ENCODE assay signal across 2 cellular contexts in the genomic region with DNA sequence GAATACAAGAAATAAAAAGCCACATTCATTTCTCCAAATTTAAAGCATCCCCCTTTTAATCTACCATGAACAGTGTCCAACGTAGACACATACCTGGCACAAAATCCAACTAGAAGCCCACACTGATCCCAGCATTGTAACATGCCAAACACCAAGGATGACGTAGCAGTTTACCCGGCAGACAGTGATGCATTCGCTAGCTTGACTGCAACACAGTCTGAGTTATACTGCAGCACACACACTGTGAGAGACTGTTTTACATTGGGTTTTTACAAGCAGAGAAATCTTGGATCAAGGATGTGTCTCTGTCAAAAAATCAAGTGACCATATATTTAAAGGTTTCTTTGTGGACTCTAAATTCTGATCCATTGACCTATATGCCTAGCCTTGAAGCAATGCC.
TF ChIP-seq lines count a peak whose summit lies in the region.

No MANE protein-coding gene starts in this region.

TF ChIP-seq in HEK293, 187 proteins besides CTCF, POLR2A, EP300 and RAD21 (continued from another document):
- TF ChIP-seq ZNF324 (tag by site-specific recombination; IDR thresholded peaks at IDR 0.05) (no peak), ZBTB21 (tag by site-specific recombination; IDR thresholded peaks at IDR 0.05) (peak; percentile 81), ZSCAN30 (tag by site-specific recombination; IDR thresholded peaks at IDR 0.05) (peak; percentile 71; the same call in 1 of the 2 replicates), ZNF76 (tag by site-specific recombination; IDR thresholded peaks at IDR 0.05; ENCODE audit: borderline replicate concordance, low read depth) (no peak), ZNF660 (tag by site-specific recombination; IDR thresholded peaks at IDR 0.05) (peak; percentile 30; the same call in 1 of the 2 replicates), ZFP37 (tag by site-specific recombination; IDR thresholded peaks at IDR 0.05) (0 out of 2 replicates have a peak, but pooled peaks have one; percentile 59), ZBTB17 (tag by site-specific recombination; IDR thresholded peaks at IDR 0.05) (0 out of 2 replicates have a peak, but pooled peaks have one; percentile 37), ZNF600 (tag by site-specific recombination; IDR thresholded peaks at IDR 0.05) (peak; percentile 74)
- TF ChIP-seq, protein P1, sequence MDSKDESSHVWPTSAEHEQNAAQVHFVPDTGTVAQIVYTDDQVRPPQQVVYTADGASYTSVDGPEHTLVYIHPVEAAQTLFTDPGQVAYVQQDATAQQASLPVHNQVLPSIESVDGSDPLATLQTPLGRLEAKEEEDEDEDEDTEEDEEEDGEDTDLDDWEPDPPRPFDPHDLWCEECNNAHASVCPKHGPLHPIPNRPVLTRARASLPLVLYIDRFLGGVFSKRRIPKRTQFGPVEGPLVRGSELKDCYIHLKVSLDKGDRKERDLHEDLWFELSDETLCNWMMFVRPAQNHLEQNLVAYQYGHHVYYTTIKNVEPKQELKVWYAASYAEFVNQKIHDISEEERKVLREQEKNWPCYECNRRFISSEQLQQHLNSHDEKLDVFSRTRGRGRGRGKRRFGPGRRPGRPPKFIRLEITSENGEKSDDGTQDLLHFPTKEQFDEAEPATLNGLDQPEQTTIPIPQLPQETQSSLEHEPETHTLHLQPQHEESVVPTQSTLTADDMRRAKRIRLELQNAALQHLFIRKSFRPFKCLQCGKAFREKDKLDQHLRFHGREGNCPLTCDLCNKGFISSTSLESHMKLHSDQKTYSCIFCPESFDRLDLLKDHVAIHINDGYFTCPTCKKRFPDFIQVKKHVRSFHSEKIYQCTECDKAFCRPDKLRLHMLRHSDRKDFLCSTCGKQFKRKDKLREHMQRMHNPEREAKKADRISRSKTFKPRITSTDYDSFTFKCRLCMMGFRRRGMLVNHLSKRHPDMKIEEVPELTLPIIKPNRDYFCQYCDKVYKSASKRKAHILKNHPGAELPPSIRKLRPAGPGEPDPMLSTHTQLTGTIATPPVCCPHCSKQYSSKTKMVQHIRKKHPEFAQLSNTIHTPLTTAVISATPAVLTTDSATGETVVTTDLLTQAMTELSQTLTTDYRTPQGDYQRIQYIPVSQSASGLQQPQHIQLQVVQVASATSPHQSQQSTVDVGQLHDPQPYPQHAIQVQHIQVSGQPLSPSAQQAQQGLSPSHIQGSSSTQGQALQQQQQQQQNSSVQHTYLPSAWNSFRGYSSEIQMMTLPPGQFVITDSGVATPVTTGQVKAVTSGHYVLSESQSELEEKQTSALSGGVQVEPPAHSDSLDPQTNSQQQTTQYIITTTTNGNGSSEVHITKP (tag by site-specific recombination; IDR thresholded peaks at IDR 0.05): 0 out of 2 replicates have a peak, but pooled peaks have one; percentile 20
- TF ChIP-seq, protein P2, sequence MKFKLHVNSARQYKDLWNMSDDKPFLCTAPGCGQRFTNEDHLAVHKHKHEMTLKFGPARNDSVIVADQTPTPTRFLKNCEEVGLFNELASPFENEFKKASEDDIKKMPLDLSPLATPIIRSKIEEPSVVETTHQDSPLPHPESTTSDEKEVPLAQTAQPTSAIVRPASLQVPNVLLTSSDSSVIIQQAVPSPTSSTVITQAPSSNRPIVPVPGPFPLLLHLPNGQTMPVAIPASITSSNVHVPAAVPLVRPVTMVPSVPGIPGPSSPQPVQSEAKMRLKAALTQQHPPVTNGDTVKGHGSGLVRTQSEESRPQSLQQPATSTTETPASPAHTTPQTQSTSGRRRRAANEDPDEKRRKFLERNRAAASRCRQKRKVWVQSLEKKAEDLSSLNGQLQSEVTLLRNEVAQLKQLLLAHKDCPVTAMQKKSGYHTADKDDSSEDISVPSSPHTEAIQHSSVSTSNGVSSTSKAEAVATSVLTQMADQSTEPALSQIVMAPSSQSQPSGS (tag by site-specific recombination; IDR thresholded peaks at IDR 0.05; ENCODE audit: low read depth): peak; percentile 92
- TF ChIP-seq, protein P3, sequence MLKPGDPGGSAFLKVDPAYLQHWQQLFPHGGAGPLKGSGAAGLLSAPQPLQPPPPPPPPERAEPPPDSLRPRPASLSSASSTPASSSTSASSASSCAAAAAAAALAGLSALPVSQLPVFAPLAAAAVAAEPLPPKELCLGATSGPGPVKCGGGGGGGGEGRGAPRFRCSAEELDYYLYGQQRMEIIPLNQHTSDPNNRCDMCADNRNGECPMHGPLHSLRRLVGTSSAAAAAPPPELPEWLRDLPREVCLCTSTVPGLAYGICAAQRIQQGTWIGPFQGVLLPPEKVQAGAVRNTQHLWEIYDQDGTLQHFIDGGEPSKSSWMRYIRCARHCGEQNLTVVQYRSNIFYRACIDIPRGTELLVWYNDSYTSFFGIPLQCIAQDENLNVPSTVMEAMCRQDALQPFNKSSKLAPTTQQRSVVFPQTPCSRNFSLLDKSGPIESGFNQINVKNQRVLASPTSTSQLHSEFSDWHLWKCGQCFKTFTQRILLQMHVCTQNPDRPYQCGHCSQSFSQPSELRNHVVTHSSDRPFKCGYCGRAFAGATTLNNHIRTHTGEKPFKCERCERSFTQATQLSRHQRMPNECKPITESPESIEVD (tag by site-specific recombination; IDR thresholded peaks at IDR 0.05): peak; percentile 85

TF ChIP-seq in WTC11, 78 proteins besides CTCF, POLR2A, EP300 and RAD21 (continued from another document):
- TF ChIP-seq, protein P4, sequence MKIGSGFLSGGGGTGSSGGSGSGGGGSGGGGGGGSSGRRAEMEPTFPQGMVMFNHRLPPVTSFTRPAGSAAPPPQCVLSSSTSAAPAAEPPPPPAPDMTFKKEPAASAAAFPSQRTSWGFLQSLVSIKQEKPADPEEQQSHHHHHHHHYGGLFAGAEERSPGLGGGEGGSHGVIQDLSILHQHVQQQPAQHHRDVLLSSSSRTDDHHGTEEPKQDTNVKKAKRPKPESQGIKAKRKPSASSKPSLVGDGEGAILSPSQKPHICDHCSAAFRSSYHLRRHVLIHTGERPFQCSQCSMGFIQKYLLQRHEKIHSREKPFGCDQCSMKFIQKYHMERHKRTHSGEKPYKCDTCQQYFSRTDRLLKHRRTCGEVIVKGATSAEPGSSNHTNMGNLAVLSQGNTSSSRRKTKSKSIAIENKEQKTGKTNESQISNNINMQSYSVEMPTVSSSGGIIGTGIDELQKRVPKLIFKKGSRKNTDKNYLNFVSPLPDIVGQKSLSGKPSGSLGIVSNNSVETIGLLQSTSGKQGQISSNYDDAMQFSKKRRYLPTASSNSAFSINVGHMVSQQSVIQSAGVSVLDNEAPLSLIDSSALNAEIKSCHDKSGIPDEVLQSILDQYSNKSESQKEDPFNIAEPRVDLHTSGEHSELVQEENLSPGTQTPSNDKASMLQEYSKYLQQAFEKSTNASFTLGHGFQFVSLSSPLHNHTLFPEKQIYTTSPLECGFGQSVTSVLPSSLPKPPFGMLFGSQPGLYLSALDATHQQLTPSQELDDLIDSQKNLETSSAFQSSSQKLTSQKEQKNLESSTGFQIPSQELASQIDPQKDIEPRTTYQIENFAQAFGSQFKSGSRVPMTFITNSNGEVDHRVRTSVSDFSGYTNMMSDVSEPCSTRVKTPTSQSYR (CRISPR knock-in tag; IDR thresholded peaks at IDR 0.05): no peak
- TF ChIP-seq, protein P5, sequence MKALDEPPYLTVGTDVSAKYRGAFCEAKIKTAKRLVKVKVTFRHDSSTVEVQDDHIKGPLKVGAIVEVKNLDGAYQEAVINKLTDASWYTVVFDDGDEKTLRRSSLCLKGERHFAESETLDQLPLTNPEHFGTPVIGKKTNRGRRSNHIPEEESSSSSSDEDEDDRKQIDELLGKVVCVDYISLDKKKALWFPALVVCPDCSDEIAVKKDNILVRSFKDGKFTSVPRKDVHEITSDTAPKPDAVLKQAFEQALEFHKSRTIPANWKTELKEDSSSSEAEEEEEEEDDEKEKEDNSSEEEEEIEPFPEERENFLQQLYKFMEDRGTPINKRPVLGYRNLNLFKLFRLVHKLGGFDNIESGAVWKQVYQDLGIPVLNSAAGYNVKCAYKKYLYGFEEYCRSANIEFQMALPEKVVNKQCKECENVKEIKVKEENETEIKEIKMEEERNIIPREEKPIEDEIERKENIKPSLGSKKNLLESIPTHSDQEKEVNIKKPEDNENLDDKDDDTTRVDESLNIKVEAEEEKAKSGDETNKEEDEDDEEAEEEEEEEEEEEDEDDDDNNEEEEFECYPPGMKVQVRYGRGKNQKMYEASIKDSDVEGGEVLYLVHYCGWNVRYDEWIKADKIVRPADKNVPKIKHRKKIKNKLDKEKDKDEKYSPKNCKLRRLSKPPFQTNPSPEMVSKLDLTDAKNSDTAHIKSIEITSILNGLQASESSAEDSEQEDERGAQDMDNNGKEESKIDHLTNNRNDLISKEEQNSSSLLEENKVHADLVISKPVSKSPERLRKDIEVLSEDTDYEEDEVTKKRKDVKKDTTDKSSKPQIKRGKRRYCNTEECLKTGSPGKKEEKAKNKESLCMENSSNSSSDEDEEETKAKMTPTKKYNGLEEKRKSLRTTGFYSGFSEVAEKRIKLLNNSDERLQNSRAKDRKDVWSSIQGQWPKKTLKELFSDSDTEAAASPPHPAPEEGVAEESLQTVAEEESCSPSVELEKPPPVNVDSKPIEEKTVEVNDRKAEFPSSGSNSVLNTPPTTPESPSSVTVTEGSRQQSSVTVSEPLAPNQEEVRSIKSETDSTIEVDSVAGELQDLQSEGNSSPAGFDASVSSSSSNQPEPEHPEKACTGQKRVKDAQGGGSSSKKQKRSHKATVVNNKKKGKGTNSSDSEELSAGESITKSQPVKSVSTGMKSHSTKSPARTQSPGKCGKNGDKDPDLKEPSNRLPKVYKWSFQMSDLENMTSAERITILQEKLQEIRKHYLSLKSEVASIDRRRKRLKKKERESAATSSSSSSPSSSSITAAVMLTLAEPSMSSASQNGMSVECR (CRISPR knock-in tag; IDR thresholded peaks at IDR 0.05; ENCODE audit: borderline replicate concordance): no peak
